In the genomic region with DNA sequence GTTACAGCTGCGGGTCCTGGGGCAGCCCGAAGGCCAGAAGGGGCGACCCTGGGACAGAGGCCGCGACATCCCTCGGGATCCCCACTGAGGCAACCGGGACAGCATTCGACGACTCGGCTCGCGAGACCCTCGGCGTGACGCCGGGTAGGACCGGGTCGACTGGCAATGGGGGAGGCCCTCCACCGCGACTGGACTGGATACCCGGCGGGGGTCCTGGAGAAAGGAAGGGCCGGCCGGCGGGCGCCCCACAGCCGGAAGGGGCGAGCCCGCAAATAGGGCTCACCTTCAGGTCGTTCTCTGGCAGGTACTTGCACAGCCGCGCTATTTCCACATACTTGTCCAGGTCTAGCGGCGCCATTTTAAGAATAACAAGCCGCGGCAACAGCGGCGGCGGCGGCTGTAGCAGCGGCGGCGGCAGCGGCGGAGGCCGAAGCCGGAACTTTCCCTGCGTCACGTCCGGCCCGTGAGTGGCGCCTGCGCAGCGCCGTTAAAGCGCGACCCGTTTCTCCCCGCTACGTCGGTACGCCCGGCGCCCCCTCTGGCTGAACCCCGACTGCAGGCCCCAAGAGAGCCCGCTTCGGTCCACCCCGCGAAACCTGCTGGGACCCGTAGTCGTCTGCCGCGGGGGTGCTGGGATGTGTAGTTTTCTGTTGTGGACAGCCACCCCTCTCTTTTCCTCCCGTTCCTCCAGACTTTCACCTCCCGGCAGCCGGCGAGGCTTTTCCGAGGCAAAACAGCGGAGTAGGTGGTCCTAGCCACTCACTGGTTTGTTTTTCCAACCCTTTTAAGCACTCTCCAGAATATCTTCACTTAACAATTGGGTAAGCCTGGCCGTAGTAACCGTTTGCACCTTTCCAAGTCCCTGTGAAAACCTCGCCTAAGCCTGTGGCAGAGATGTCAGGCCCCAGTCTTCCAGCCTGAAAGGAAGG, we compare ENCODE assay signal across 1 cellular context.
TF ChIP-seq lines count a peak whose summit lies in the region.

TSS of gene PPP6C (minus strand) at position 443 of the 929 bp plus-strand sequence. CDS start at position 358, 85 bp downstream.

TF ChIP-seq in SK-N-SH, 30 proteins besides CTCF, POLR2A, EP300 and RAD21 (continued from another document):
- TF ChIP-seq, protein P1, sequence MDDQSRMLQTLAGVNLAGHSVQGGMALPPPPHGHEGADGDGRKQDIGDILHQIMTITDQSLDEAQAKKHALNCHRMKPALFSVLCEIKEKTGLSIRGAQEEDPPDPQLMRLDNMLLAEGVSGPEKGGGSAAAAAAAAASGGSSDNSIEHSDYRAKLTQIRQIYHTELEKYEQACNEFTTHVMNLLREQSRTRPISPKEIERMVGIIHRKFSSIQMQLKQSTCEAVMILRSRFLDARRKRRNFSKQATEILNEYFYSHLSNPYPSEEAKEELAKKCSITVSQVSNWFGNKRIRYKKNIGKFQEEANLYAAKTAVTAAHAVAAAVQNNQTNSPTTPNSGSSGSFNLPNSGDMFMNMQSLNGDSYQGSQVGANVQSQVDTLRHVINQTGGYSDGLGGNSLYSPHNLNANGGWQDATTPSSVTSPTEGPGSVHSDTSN (IDR thresholded peaks at IDR 0.05): peak; percentile 31; the same call in 1 of the 2 replicates
- TF ChIP-seq ZBTB33 (IDR thresholded peaks at IDR 0.05; ENCODE audit: borderline replicate concordance, low read depth): peak; percentile 81
- TF ChIP-seq FOSL2 (IDR thresholded peaks at IDR 0.05; ENCODE audit: borderline replicate concordance, low read depth): 0 out of 2 replicates have a peak, but pooled peaks have one; percentile 15
- TF ChIP-seq REST (IDR thresholded peaks at IDR 0.05; ENCODE audit: low read depth, low read length): peak; percentile 69; the same call in 1 of the 2 replicates
- TF ChIP-seq TCF12 (IDR thresholded peaks at IDR 0.05): peak; percentile 37; the same call in 1 of the 2 replicates
- TF ChIP-seq MEF2A (IDR thresholded peaks at IDR 0.05; ENCODE audit: borderline replicate concordance, low read depth): no peak
- peak; percentile 87 for TF ChIP-seq GABPA (IDR thresholded peaks at IDR 0.05; ENCODE audit: low read depth)
TF ChIP-seq in SK-N-SH: peak in this region for 17.
